ENCODE assay signal across 2 cellular contexts in the genomic region with DNA sequence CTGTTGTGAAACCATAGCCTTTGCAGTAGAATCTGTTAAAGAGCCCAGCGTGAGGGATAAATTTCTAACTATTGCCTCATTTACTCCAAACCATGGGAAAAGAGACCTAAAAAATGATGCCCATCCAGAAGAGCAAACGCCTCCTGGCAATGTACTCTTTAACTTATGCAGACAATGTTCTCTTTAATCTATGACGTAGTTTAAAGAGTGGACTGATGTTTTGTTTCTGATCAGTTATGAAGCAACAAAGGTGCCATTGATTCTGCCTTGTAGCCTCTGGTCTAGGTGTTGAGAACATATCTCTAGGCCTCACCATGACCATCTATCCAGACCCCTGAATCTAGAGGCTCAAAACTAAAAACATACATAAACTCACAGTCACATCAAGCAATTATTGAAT.
TF ChIP-seq lines count a peak whose summit lies in the region.

No MANE protein-coding gene starts in this region.

TF ChIP-seq in HepG2, 621 proteins besides CTCF, POLR2A, EP300 and RAD21:
- TF ChIP-seq, protein P1, sequence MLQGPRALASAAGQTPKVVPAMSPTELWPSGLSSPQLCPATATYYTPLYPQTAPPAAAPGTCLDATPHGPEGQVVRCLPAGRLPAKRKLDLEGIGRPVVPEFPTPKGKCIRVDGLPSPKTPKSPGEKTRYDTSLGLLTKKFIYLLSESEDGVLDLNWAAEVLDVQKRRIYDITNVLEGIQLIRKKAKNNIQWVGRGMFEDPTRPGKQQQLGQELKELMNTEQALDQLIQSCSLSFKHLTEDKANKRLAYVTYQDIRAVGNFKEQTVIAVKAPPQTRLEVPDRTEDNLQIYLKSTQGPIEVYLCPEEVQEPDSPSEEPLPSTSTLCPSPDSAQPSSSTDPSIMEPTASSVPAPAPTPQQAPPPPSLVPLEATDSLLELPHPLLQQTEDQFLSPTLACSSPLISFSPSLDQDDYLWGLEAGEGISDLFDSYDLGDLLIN (CRISPR knock-in tag; IDR thresholded peaks at IDR 0.05; ENCODE audit: borderline replicate concordance): no peak
- TF ChIP-seq ATF7 (IDR thresholded peaks at IDR 0.05): peak; percentile 55; the same call in 1 of the 2 replicates
- no peak for TF ChIP-seq ATF7 (CRISPR knock-in tag; IDR thresholded peaks at IDR 0.05)
- peak; percentile 79 for TF ChIP-seq CREB1 (IDR thresholded peaks at IDR 0.05)
- TF ChIP-seq CREB1 (CRISPR knock-in tag; IDR thresholded peaks at IDR 0.05): no peak
TF ChIP-seq in HepG2: peak in this region for 2.

TF ChIP-seq in H1, 55 proteins besides CTCF, POLR2A, EP300 and RAD21:
- TF ChIP-seq TAF1 (IDR thresholded peaks at IDR 0.05; ENCODE audit: low read depth, low read length): no peak
- TF ChIP-seq YY1 (IDR thresholded peaks at IDR 0.05; ENCODE audit: low read depth, low read length): no peak
- TF ChIP-seq E2F6 (IDR thresholded peaks at IDR 0.05): no peak
- no peak for TF ChIP-seq SP1 (IDR thresholded peaks at IDR 0.05; ENCODE audit: low read depth, low read length)
- TF ChIP-seq SIX5 (IDR thresholded peaks at IDR 0.05; ENCODE audit: low read depth, low read length): no peak
- no peak for TF ChIP-seq NRF1 (IDR thresholded peaks at IDR 0.05; ENCODE audit: low read depth, low read length)
- no peak for TF ChIP-seq HDAC6 (IDR thresholded peaks at IDR 0.05; ENCODE audit: low read depth, low read length)
- TF ChIP-seq RXRA (IDR thresholded peaks at IDR 0.05; ENCODE audit: insufficient read depth, low read depth, low read length): no peak
- TF ChIP-seq BRCA1 (IDR thresholded peaks at IDR 0.05; ENCODE audit: low read depth, low read length): no peak
- no peak for TF ChIP-seq PHF8 (conservative IDR thresholded peaks at IDR 0.05; ENCODE audit: low read depth, low read length)
- no peak for TF ChIP-seq TEAD4 (IDR thresholded peaks at IDR 0.05; ENCODE audit: low read depth, low read length)
- no peak for TF ChIP-seq TBP (IDR thresholded peaks at IDR 0.05; ENCODE audit: low read depth, low read length)
- no peak for TF ChIP-seq SAP30 (IDR thresholded peaks at IDR 0.05; ENCODE audit: insufficient read depth, insufficient replicate concordance, low read length)
- TF ChIP-seq RBBP5 (IDR thresholded peaks at IDR 0.05; ENCODE audit: borderline replicate concordance, low read depth, low read length): no peak
- TF ChIP-seq JUND (IDR thresholded peaks at IDR 0.05; ENCODE audit: low read length): no peak
- no peak for TF ChIP-seq SP2 (IDR thresholded peaks at IDR 0.05; ENCODE audit: low read length)
TF ChIP-seq in H1: peak in this region for 0.
